19 cellular contexts compared by ENCODE assay signal in the genomic region with DNA sequence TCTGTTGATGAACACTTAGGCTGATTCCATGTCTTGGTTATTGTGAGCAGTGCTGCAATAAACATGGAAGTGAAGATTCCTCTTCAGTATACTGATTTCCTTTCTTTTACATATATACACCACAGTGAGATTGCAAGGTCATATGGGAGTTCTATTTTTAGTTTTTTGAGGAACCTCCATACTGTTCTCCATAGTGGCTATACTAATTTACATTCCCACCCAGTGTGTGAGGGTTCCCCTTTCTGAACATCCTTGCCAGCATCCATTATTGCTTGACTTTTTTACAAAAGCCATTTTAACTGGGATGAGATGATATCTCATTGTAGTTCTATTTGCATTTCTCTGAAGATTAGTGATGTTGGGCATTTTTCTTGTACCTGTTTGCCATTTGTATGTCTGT.
"Had no signal": no experiment of that assay in that cellular context is flagged by ENCODE, and none has a peak within 500 bp of the region (broad histone marks: within the 10 kb centered on the region; RNA-seq: fewer than 3 reads in every experiment).

No MANE protein-coding gene starts in this region.

- H3K4me3 Mint-ChIP-seq: endodermal cell, naive B cell, nephron progenitor cell had no signal

- H3K27ac ChIP-seq: coronary artery, foreskin keratinocyte, heart left ventricle, neutrophil, right atrium auricular region, stomach had no signal

- DNase-seq: effector CD4-positive, alpha-beta T cell; endodermal cell; erythroblast; foreskin keratinocyte; heart left ventricle; hippocampal formation; left colon; mesendoderm; naive B cell; nephron progenitor cell; small intestine; stimulated activated CD4-positive, alpha-beta T cell treated with anti-CD3 and anti-CD28 coated beads, Interleukin-12 subunit alpha, Interleukin-12 subunit beta, amount 100 ng/mL, for 4 hours; stimulated activated naive CD4-positive, alpha-beta T cell; stomach; substantia nigra; trophoblast cell had no signal

- H3K9me3 Mint-ChIP-seq: endodermal cell had no signal

- H3K27me3 ChIP-seq: heart left ventricle, neutrophil, right atrium auricular region, stomach had no signal

- ATAC-seq: foreskin keratinocyte, heart left ventricle, left colon had no signal

- H3K9me3 ChIP-seq: neutrophil, right atrium auricular region, stomach had no signal

- H3K4me1 Mint-ChIP-seq: naive B cell, nephron progenitor cell had no signal

- H3K27ac Mint-ChIP-seq: endodermal cell, naive B cell, nephron progenitor cell had no signal
